9 cellular contexts compared by ENCODE assay signal in the genomic region with DNA sequence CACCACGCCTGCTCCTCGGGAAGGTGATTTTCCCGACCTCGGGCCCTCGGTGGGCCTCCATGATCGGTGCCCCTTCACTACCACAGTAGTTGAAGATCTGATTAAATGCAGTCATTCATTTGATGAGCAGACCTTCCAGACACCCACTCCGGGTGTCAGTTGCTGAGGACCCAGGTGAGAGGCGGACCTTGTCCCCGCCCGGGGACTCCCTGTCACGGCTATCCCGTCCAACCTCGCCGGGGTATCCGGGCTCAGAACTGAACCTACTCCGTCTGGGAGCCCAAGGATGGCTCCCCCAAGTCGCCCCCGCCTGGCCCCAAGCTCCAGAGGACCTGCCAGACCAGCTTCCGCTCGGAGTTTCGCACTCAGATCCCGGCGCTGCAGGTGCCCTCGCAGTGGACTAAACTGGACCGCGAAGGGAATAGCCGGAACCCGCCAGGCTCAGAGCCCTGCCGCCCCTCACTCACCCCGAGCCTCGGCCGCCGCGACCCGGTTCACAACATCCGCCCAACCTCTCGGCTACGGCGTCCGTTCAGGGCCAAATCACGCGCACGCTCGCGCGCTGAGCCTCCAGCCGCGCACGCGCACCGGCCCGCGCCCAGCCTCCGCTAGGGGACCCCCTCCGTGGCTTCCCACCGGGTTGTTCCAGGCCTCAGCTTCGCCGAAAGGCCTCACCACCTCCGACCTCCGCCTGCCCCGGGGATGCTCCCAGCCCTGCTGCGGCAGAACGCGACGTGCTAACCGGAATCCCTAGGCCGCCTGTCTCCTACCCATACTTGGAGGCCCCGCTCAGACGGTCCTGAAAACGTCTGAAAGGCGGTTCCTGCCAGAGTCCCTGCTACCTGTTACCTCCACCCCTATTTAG. TPM values are rescaled to one million over a fixed set of nuclear protein-coding genes. Genes with fewer than 3 reads are reported as not detected.
DNase-seq lines count a peak whose midpoint lies in the region; ATAC-seq and TF ChIP-seq lines count a peak whose summit lies in the region.
"Had no signal": no experiment of that assay in that cellular context is flagged by ENCODE, and none has a peak within 500 bp of the region (broad histone marks: within the 10 kb centered on the region; RNA-seq: fewer than 3 reads in every experiment).

No MANE protein-coding gene starts in this region.

- H3K9me3 ChIP-seq in BE2C: no peaks in the 10 kb centered on the region; the same call in 1 of the 2 replicates

- peak overlapping the region; percentile 96 for H3K27ac ChIP-seq in cingulate gyrus (ENCODE audit: low read depth, low read length)
- peak overlapping the region; percentile 92 for H3K27ac ChIP-seq in layer of hippocampus (ENCODE audit: low read depth, low read length)

- H3K27me3 ChIP-seq in BE2C: no peaks in the 10 kb centered on the region
- H3K27me3 ChIP-seq in layer of hippocampus (ENCODE audit: control insufficient read depth, insufficient read depth, low read length): no peaks in the 10 kb centered on the region

- no peaks in the 10 kb centered on the region for H3K36me3 ChIP-seq in BE2C

- peak overlapping the region; percentile 84 for H3K4me3 ChIP-seq in BE2C (ENCODE audit: low read depth, low read length)

- TF ChIP-seq CTCF in BE2C (IDR thresholded peaks at IDR 0.05; ENCODE audit: low read depth, low read length): peak; percentile 44

- DNase-seq in BE2C: peak; percentile 97
- peak; percentile 100 for DNase-seq in GM19238 (ENCODE audit: insufficient read length, low spot score)
- DNase-seq in NCI-H446 treated with DMSO at 0.1 percent for 48 hours (lab: John Stamatoyannopoulos, UW): peak; percentile 92
- DNase-seq in activated CD4-positive, alpha-beta T cell treated with anti-CD3 and anti-CD28 coated beads for 1 hour: peak; percentile 100
- peak; percentile 89 to 100 for DNase-seq in stimulated activated CD4-positive, alpha-beta T cell treated with anti-CD3 and anti-CD28 coated beads, Interleukin-1b, Interleukin-23, amount 100 ng/mL, for 1 hour (ENCODE audit: low read depth in 2 of 2)

- 0 out of 2 replicates have a peak, but pooled peaks cover 3% of the 10 kb centered on the region for H3K4me1 ChIP-seq in BE2C

- ATAC-seq in HG03432 (IDR thresholded peaks at IDR 0.05; ENCODE audit: unreplicated experiment): peak; percentile 80

RNA-seq across cellular contexts. Expression of a gene that starts 22.3 kb away (rescaled TPM):
- polyA plus RNA-seq in BE2C (2012; ENCODE audit: insufficient read depth, insufficient read length, low read depth): 5.0 TPM
- polyA plus RNA-seq: adipose tissue had no signal

RNA-seq across cellular contexts. Expression of a gene that starts 31.0 kb away (rescaled TPM):
- polyA plus RNA-seq in BE2C (2012; ENCODE audit: insufficient read depth, insufficient read length, low read depth): 9.2 TPM

Comparison
In these comparisons a context has a peak if more than half of its experiments do, and no peak if none do; other contexts are left out.
1. Peak in every context shown above with its lines: DNase-seq, ATAC-seq, H3K4me3 ChIP-seq and H3K27ac ChIP-seq.